Comparison of ENCODE assay signal across 12 cellular contexts in the genomic region with DNA sequence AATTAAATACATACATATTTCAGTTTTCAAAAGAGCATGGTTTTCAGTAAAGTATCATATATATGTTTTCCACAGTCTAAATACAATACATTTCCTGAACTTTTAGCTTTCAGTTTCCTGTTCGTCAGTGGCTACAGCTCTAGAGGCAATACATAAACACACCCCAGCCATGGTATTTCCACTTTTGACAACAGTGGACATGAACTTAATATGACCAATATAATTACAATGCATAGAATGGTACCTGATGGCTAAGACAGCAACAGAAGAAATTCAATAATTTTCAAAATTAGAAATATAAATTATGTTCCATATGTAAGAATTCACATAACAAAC. TPM values are rescaled to one million over a fixed set of nuclear protein-coding genes. Genes with fewer than 3 reads are reported as not detected.
DNase-seq lines count a peak whose midpoint lies in the region; ATAC-seq and TF ChIP-seq lines count a peak whose summit lies in the region.
"Had no signal": no experiment of that assay in that cellular context is flagged by ENCODE, and none has a peak within 500 bp of the region (broad histone marks: within the 10 kb centered on the region; RNA-seq: fewer than 3 reads in every experiment).

No MANE protein-coding gene starts in this region.

- CTCF ChIA-PET in HEK293 (lab: Yijun Ruan, JAX): interaction anchor here (0.9 to 1.6 kb wide), 4 partner anchors 11 to 202 kb away, joined by 3 to 4 read pairs (median 4); partner anchors contain the start of gene ARMC12

- intact Hi-C loops in activated T-helper 2 cell treated with anti-CD3 and anti-CD28 coated beads, Interferon-gamma antibody, Interleukin-2, Interleukin-4, amounts not matched to agents 10 μg/mL and 5 μg/mL and 100 μg/mL, durations not matched to agents 14 hours and 24 hours and 36 hours (cut with micrococcal nuclease): loop anchor here (1.0 to 5.0 kb wide), 2 partner anchors 18 to 67 kb away; no protein-coding TSS in a partner anchor
- intact Hi-C loops in left lung (cut with DNase I): no loop called here
- intact Hi-C loops in ascending aorta (cut with DNase I): no loop called here
- intact Hi-C loops in prostate gland (cut with DNase I): no loop called here
- intact Hi-C loops in dorsolateral prefrontal cortex (cut with DNase I): no loop called here

- no peak for DNase-seq in activated T-helper 2 cell treated with anti-CD3 and anti-CD28 coated beads, Interferon-gamma antibody, Interleukin-2, Interleukin-4, amounts not matched to agents 10 μg/mL and 5 μg/mL and 100 μg/mL, durations not matched to agents 14 hours and 24 hours and 36 hours (ENCODE audit: low spot score)
- no peak for DNase-seq in left lung
- DNase-seq in ascending aorta (ENCODE audit: low spot score in 2 of 2): no peak
- DNase-seq in NCI-H2196 treated with DMSO at 0.1 percent for 48 hours (lab: John Stamatoyannopoulos, UW; ENCODE audit: unreplicated experiment): no peak
- DNase-seq in prostate gland (ENCODE audit: low spot score): no peak
- DNase-seq in dorsolateral prefrontal cortex: no peak
- DNase-seq: effector CD8-positive, alpha-beta T cell; GF-D8; stimulated activated naive B cell treated with anti-CD40 and anti-IgM and Interleukin-4, amounts not matched to agents 10 μg/mL and 1 μg/mL and 100 μg/mL, for 72 hours had no signal

- peak overlapping the region; percentile 82 for H3K27ac Mint-ChIP-seq in activated T-helper 2 cell treated with anti-CD3 and anti-CD28 coated beads, Interferon-gamma antibody, Interleukin-2, Interleukin-4, amounts not matched to agents 10 μg/mL and 5 μg/mL and 100 μg/mL, durations not matched to agents 14 hours and 24 hours and 36 hours
- H3K27ac Mint-ChIP-seq: GM23338; stimulated activated naive B cell treated with anti-CD40 and anti-IgM and Interleukin-4, amounts not matched to agents 10 μg/mL and 1 μg/mL and 100 μg/mL, for 72 hours had no signal

- no peaks in the 10 kb centered on the region for H3K9me3 Mint-ChIP-seq in activated T-helper 2 cell treated with anti-CD3 and anti-CD28 coated beads, Interferon-gamma antibody, Interleukin-2, Interleukin-4, amounts not matched to agents 10 μg/mL and 5 μg/mL and 100 μg/mL, durations not matched to agents 14 hours and 24 hours and 36 hours
- H3K9me3 Mint-ChIP-seq: GM23338; stimulated activated naive B cell treated with anti-CD40 and anti-IgM and Interleukin-4, amounts not matched to agents 10 μg/mL and 1 μg/mL and 100 μg/mL, for 72 hours had no signal

- H3K4me1 ChIP-seq in BLaER1 (peaks cover 50% of the 10 kb centered on the region), HEK293 (ENCODE audit: control insufficient read depth, insufficient read depth, low read length) (peaks cover 5% of the 10 kb centered on the region; the same call in 1 of the 2 replicates), left lung (peaks cover 18 to 93% of the 10 kb centered on the region in 2 donors), ascending aorta (peaks cover 2 to 19% of the 10 kb centered on the region in 2 donors), prostate gland (replicated peaks) (no peaks in the 10 kb centered on the region)

- H3K4me3 Mint-ChIP-seq in activated T-helper 2 cell treated with anti-CD3 and anti-CD28 coated beads, Interferon-gamma antibody, Interleukin-2, Interleukin-4, amounts not matched to agents 10 μg/mL and 5 μg/mL and 100 μg/mL, durations not matched to agents 14 hours and 24 hours and 36 hours (ENCODE audit: low read depth): peak overlapping the region; percentile 63
- H3K4me3 Mint-ChIP-seq: GM23338 had no signal

- TF ChIP-seq POLR2A in prostate gland (IDR thresholded peaks at IDR 0.05): no peak

- H3K4me1 Mint-ChIP-seq in activated T-helper 2 cell treated with anti-CD3 and anti-CD28 coated beads, Interferon-gamma antibody, Interleukin-2, Interleukin-4, amounts not matched to agents 10 μg/mL and 5 μg/mL and 100 μg/mL, durations not matched to agents 14 hours and 24 hours and 36 hours (ENCODE audit: low read depth): peaks cover 34% of the 10 kb centered on the region
- H3K4me1 Mint-ChIP-seq: GM23338 had no signal

- H3K27me3 ChIP-seq in BLaER1 (no peaks in the 10 kb centered on the region), left lung (no peaks in the 10 kb centered on the region), ascending aorta (no peaks in the 10 kb centered on the region), prostate gland (replicated peaks; ENCODE audit: insufficient read depth) (no peaks in the 10 kb centered on the region), dorsolateral prefrontal cortex (no peaks in the 10 kb centered on the region)

- ATAC-seq in left lung: peak; percentile 49
- ATAC-seq: GM23338 had no signal

- 50% methylated on average over 1 of the region's 1 CpG for WGBS in prostate gland

- H3K9me3 ChIP-seq in BLaER1 (no peaks in the 10 kb centered on the region), HEK293 (ENCODE audit: control insufficient read depth, insufficient read depth, low read depth, low read length) (no peaks in the 10 kb centered on the region), left lung (no peaks in the 10 kb centered on the region), ascending aorta (no peaks in the 10 kb centered on the region), prostate gland (no peaks in the 10 kb centered on the region)

- peaks cover 22% of the 10 kb centered on the region for H4K20me1 ChIP-seq in BLaER1

- H3K36me3 Mint-ChIP-seq in activated T-helper 2 cell treated with anti-CD3 and anti-CD28 coated beads, Interferon-gamma antibody, Interleukin-2, Interleukin-4, amounts not matched to agents 10 μg/mL and 5 μg/mL and 100 μg/mL, durations not matched to agents 14 hours and 24 hours and 36 hours (ENCODE audit: low read depth): peaks cover 7% of the 10 kb centered on the region
- H3K36me3 Mint-ChIP-seq: stimulated activated naive B cell treated with anti-CD40 and anti-IgM and Interleukin-4, amounts not matched to agents 10 μg/mL and 1 μg/mL and 100 μg/mL, for 72 hours had no signal

- H3K27me3 Mint-ChIP-seq in activated T-helper 2 cell treated with anti-CD3 and anti-CD28 coated beads, Interferon-gamma antibody, Interleukin-2, Interleukin-4, amounts not matched to agents 10 μg/mL and 5 μg/mL and 100 μg/mL, durations not matched to agents 14 hours and 24 hours and 36 hours (ENCODE audit: low read depth): no peaks in the 10 kb centered on the region
- H3K27me3 Mint-ChIP-seq: stimulated activated naive B cell treated with anti-CD40 and anti-IgM and Interleukin-4, amounts not matched to agents 10 μg/mL and 1 μg/mL and 100 μg/mL, for 72 hours had no signal

- H3K4me3 ChIP-seq in BLaER1 (peak overlapping the region; percentile 40; the same call in 1 of the 2 replicates), HEK293 (ENCODE audit: low read depth, low read length) (no peak overlapping the region), left lung (no peak overlapping the region), ascending aorta (peak overlapping the region in 1 of 2 donors; percentile 6), prostate gland (no peak overlapping the region), dorsolateral prefrontal cortex (no peak overlapping the region)
- H3K4me3 ChIP-seq: GM23338 had no signal

- 0 out of 2 replicates have a peak overlapping the region, but pooled peaks have one; percentile 58 for H3K9ac ChIP-seq in BLaER1

- peak overlapping the region; percentile 83 for H3K4me2 ChIP-seq in BLaER1
- H3K4me2 ChIP-seq: GM23338 had no signal

- H3K27ac ChIP-seq in BLaER1 (peak overlapping the region; percentile 75), HEK293 (ENCODE audit: extremely low read depth, low read depth, low read length) (no peak overlapping the region), left lung (peak overlapping the region; percentile 35 to 64), ascending aorta (no peak overlapping the region), prostate gland (no peak overlapping the region), dorsolateral prefrontal cortex (no peak overlapping the region)

- H3K36me3 ChIP-seq in BLaER1 (peaks cover 4% of the 10 kb centered on the region; the same call in 1 of the 2 replicates), HEK293 (ENCODE audit: control insufficient read depth in 2 of 2, insufficient read depth in 1 of 2, low read length in 2 of 2) (peaks cover 0 to 8% of the 10 kb centered on the region in 2 experiments; a peak in 1 of 3 replicates), left lung (peaks cover 0 to 9% of the 10 kb centered on the region in 2 donors), ascending aorta (peaks cover 3 to 19% of the 10 kb centered on the region in 2 donors), prostate gland (no peaks in the 10 kb centered on the region)

- POLR2A ChIA-PET in HEK293 (lab: Yijun Ruan, JAX): interaction anchor here (0.7 kb wide), 1 partner anchor 58 kb away, joined by 3 read pairs; no protein-coding TSS in a partner anchor

- TF ChIP-seq CTCF in HEK293 (tag by site-specific recombination; IDR thresholded peaks at IDR 0.05): no peak
- TF ChIP-seq CTCF in left lung (IDR thresholded peaks at IDR 0.05): no peak
- no peak for TF ChIP-seq CTCF in ascending aorta (IDR thresholded peaks at IDR 0.05)
- no peak for TF ChIP-seq CTCF in prostate gland (IDR thresholded peaks at IDR 0.05)
- no peak for TF ChIP-seq CTCF in dorsolateral prefrontal cortex (IDR thresholded peaks at IDR 0.05 in 54 of 56, conservative IDR thresholded peaks at IDR 0.05 in 2 of 56; ENCODE audit: low read depth in 1 of 56, partially characterized antibody in 56 of 56)

TF ChIP-seq in HEK293, 187 proteins besides CTCF, POLR2A, EP300 and RAD21:
- TF ChIP-seq HOXD13 (CRISPR knock-in tag; IDR thresholded peaks at IDR 0.05; ENCODE audit: borderline replicate concordance) (no peak), TCF7L2 (IDR thresholded peaks at IDR 0.05; ENCODE audit: borderline replicate concordance, low read depth, low read length) (0 out of 2 replicates have a peak, but pooled peaks have one; percentile 18)
TF ChIP-seq in HEK293: peak in this region for 1.

RNA-seq across cellular contexts. Expression of gene FKBP5, which starts 19.3 kb away (rescaled TPM):
- total RNA-seq in activated T-helper 2 cell treated with anti-CD3 and anti-CD28 coated beads, Interferon-gamma antibody, Interleukin-2, Interleukin-4, amounts not matched to agents 10 μg/mL and 5 μg/mL and 100 μg/mL, durations not matched to agents 14 hours and 24 hours and 36 hours: 88.1 and 90.9 TPM in 2 replicates
- 100 to 1,000 TPM; 114 to 139 TPM for total RNA-seq in left lung
- total RNA-seq in ascending aorta: 112 TPM
- 100 to 1,000 TPM; 201 to 248 TPM for total RNA-seq in prostate gland
- 100 to 1,000 TPM in 9 of 120 experiments, 10 to 100 TPM in 111; 12.0 to 124 (median 62.9) TPM for total RNA-seq in dorsolateral prefrontal cortex

Comparison
In these comparisons a context has a peak if more than half of its experiments do, and no peak if none do; other contexts are left out.
1. H3K27ac ChIP-seq: peak in BLaER1 (single experiment) and left lung (2 of 2); none in HEK293 (single experiment), ascending aorta (0 of 2), prostate gland (0 of 2) and dorsolateral prefrontal cortex (0 of 59).